Comparison of ENCODE assay signal across 13 cellular contexts in genomic region chr17:77864234-77865108, GRCh38.
DNase-seq lines count a peak whose midpoint lies in the region; ATAC-seq and TF ChIP-seq lines count a peak whose summit lies in the region.
"Had no signal": no experiment of that assay in that cellular context is flagged by ENCODE, and none has a peak within 500 bp of the region (broad histone marks: within the 10 kb centered on the region; RNA-seq: fewer than 3 reads in every experiment).

No MANE protein-coding gene starts in this region.

- H3K4me3 ChIP-seq in right lobe of liver (no peak overlapping the region), spleen (peak overlapping the region in 1 of 8 donors; percentile 27), mesenchymal stem cell (ENCODE audit: insufficient read depth in 1 of 2, low read depth in 1 of 2, low read length in 2 of 2) (peak overlapping the region in 1 of 2 experiments; percentile 46)

- H3K4ac ChIP-seq in mesenchymal stem cell (ENCODE audit: low read depth in 1 of 2, low read length in 2 of 2), result no peak overlapping the region

- H3K23ac ChIP-seq in mesenchymal stem cell (ENCODE audit: low read length in 2 of 2), result no peak overlapping the region

- no peaks in the 10 kb centered on the region for H3K27me3 ChIP-seq in right lobe of liver
- H3K27me3 ChIP-seq in spleen (replicated peaks in 1 of 7), result peaks cover 0 to 20% (median 0%) of the 10 kb centered on the region in 7 donors
- H3K27me3 ChIP-seq in mesenchymal stem cell (ENCODE audit: control insufficient read depth in 1 of 2, insufficient read depth in 1 of 2, low read length in 2 of 2), result peaks cover 37 to 59% of the 10 kb centered on the region in 2 experiments

- H3K79me1 ChIP-seq in mesenchymal stem cell (replicated peaks; ENCODE audit: low read length, poor library complexity, severe bottlenecking), result no peaks in the 10 kb centered on the region

- H3K27me3 Mint-ChIP-seq in chondrocyte (ENCODE audit: low read depth), result peaks cover 47% of the 10 kb centered on the region
- H3K27me3 Mint-ChIP-seq: T-cell had no signal

- no peak overlapping the region for H3K9ac ChIP-seq in mesenchymal stem cell (ENCODE audit: low read length)

- H3K36me3 ChIP-seq in right lobe of liver (no peaks in the 10 kb centered on the region), spleen (no peaks in the 10 kb centered on the region), mesenchymal stem cell (ENCODE audit: control insufficient read depth in 1 of 2, insufficient read depth in 2 of 2, low read depth in 1 of 2, low read length in 2 of 2) (no peaks in the 10 kb centered on the region)

- H3K18ac ChIP-seq in mesenchymal stem cell (ENCODE audit: low read depth in 1 of 2, low read length in 2 of 2), result no peak overlapping the region

- TF ChIP-seq CTCF in chondrocyte (IDR thresholded peaks at IDR 0.05) (no peak), right lobe of liver (IDR thresholded peaks at IDR 0.05) (no peak), spleen (IDR thresholded peaks at IDR 0.05 in 8 of 11, conservative IDR thresholded peaks at IDR 0.05 in 3 of 11) (no peak)

- no peak overlapping the region for H2BK120ac ChIP-seq in mesenchymal stem cell (ENCODE audit: low read depth, low read length)

- peaks cover 8% of the 10 kb centered on the region for H3K4me1 Mint-ChIP-seq in chondrocyte (ENCODE audit: low read depth)

- H2BK15ac ChIP-seq in mesenchymal stem cell (ENCODE audit: low read depth, poor library complexity, severe bottlenecking), result no peak overlapping the region

- H2BK12ac ChIP-seq in mesenchymal stem cell (ENCODE audit: low read length in 2 of 2), result no peak overlapping the region

- TF ChIP-seq POLR2A in right lobe of liver (IDR thresholded peaks at IDR 0.05) (no peak), spleen (IDR thresholded peaks at IDR 0.05) (no peak)

- intact Hi-C loops in right lobe of liver (cut with DNase I) (no loop called here), spleen (cut with DNase I; ENCODE audit: low total_unique reads) (no loop called here)

- H3K9me3 ChIP-seq in right lobe of liver (no peaks in the 10 kb centered on the region), spleen (no peaks in the 10 kb centered on the region), mesenchymal stem cell (ENCODE audit: control insufficient read depth, low read length) (no peaks in the 10 kb centered on the region)

- H3K14ac ChIP-seq in mesenchymal stem cell (ENCODE audit: low read length in 2 of 2), result no peak overlapping the region

- DNase-seq in NCI-H2171 treated with DMSO at 0.1 percent for 48 hours (lab: John Stamatoyannopoulos, UW) (peak; percentile 85), chondrocyte (ENCODE audit: low spot score) (peak; percentile 27), right lobe of liver (peak in 2 of 3 donors; percentile 5 to 37), spleen (peak; percentile 62), HUDEP-2 (lab: John Stamatoyannopoulos, UW; ENCODE audit: unreplicated experiment in 76 of 76) (no peak), epidermal melanocyte (ENCODE audit: insufficient read length, low spot score) (no peak), mesenchymal stem cell (no peak)
- DNase-seq: activated CD4-positive, alpha-beta T cell treated with anti-CD3 and anti-CD28 coated beads, Interleukin-2, amount 10 ng/mL, durations not matched to agents 7 days and 5 days; activated effector memory CD4-positive, alpha-beta T cell treated with anti-CD3 and anti-CD28 coated beads, Interleukin-2, amount 50 U/mL, for 16 hours; hippocampal formation had no signal

- H2AFZ ChIP-seq in mesenchymal stem cell (ENCODE audit: low read depth, low read length), result no peak overlapping the region

- H4K8ac ChIP-seq in mesenchymal stem cell (ENCODE audit: low read length), result no peak overlapping the region

- H4K91ac ChIP-seq in mesenchymal stem cell (ENCODE audit: low read length), result no peak overlapping the region

- WGBS in right lobe of liver (ENCODE audit: insufficient coverage, low coverage, low lambda C conversion rate, missing lambda C conversion rate), result 52% methylated on average over 13 of the region's 21 CpGs
- 51 to 63% (median 55%) methylated on average over 19 to 21 of the region's 21 CpGs for WGBS in spleen, 5 donors
- 79% methylated on average over 17 of the region's 21 CpGs for WGBS in mesenchymal stem cell

- H3K9me3 Mint-ChIP-seq in chondrocyte (ENCODE audit: low read depth), result no peaks in the 10 kb centered on the region
- H3K9me3 Mint-ChIP-seq: activated CD4-positive, alpha-beta T cell treated with anti-CD3 and anti-CD28 coated beads, Interleukin-2, amount 10 ng/mL, durations not matched to agents 7 days and 5 days; IgD-negative memory B cell had no signal

- ATAC-seq in right lobe of liver, result no peak

- no peak overlapping the region for H3K27ac Mint-ChIP-seq in chondrocyte (ENCODE audit: unreplicated experiment)
- H3K27ac Mint-ChIP-seq: activated CD4-positive, alpha-beta T cell treated with anti-CD3 and anti-CD28 coated beads, Interleukin-2, amount 10 ng/mL, durations not matched to agents 7 days and 5 days; memory B cell; T-cell had no signal

- no peaks in the 10 kb centered on the region for H3K4me1 ChIP-seq in right lobe of liver
- peaks cover 15 to 57% (median 37%) of the 10 kb centered on the region in 6 donors for H3K4me1 ChIP-seq in spleen
- H3K4me1 ChIP-seq in mesenchymal stem cell (ENCODE audit: control insufficient read depth, insufficient read depth, low read depth, low read length), result no peaks in the 10 kb centered on the region

- no peaks in the 10 kb centered on the region for H3K36me3 Mint-ChIP-seq in chondrocyte (ENCODE audit: low read depth)
- H3K36me3 Mint-ChIP-seq: T-cell had no signal

- H3K4me2 ChIP-seq in mesenchymal stem cell (ENCODE audit: low read length, poor library complexity, severe bottlenecking), result no peak overlapping the region

- no peak overlapping the region for H2AK5ac ChIP-seq in mesenchymal stem cell (ENCODE audit: low read length, severe bottlenecking)

- H2BK5ac ChIP-seq in mesenchymal stem cell (ENCODE audit: low read depth, low read length, poor library complexity, severe bottlenecking), result no peak overlapping the region

- H3K4me3 Mint-ChIP-seq in chondrocyte (ENCODE audit: unreplicated experiment), result no peak overlapping the region
- H3K4me3 Mint-ChIP-seq: activated CD4-positive, alpha-beta T cell treated with anti-CD3 and anti-CD28 coated beads, Interleukin-2, amount 10 ng/mL, durations not matched to agents 7 days and 5 days; memory B cell had no signal

- H3K27ac ChIP-seq in right lobe of liver, result no peak overlapping the region
- H3K27ac ChIP-seq in spleen, result peak overlapping the region in 5 of 8 donors; percentile 17 to 67 (median 54)
- no peak overlapping the region for H3K27ac ChIP-seq in mesenchymal stem cell (ENCODE audit: low read length, poor library complexity, severe bottlenecking)

Comparison
In these comparisons a context has a peak if more than half of its experiments do, and no peak if none do; other contexts are left out.
1. DNase-seq: peak in NCI-H2171 treated with DMSO at 0.1 percent for 48 hours (single experiment), chondrocyte (single experiment), right lobe of liver (2 of 3) and spleen (single experiment); none in HUDEP-2 (0 of 76), epidermal melanocyte (single experiment) and mesenchymal stem cell (single experiment).
2. H3K27ac ChIP-seq: peak in spleen (5 of 8); none in right lobe of liver (0 of 3) and mesenchymal stem cell (single experiment).